29 cellular contexts compared by ENCODE assay signal in genomic region chr2:206432432-206433082, GRCh38. TPM values are rescaled to one million over a fixed set of nuclear protein-coding genes. Genes with fewer than 3 reads are reported as not detected.
"Had no signal": no experiment of that assay in that cellular context is flagged by ENCODE, and none has a peak within 500 bp of the region (broad histone marks: within the 10 kb centered on the region; RNA-seq: fewer than 3 reads in every experiment).

No MANE protein-coding gene starts in this region.

- H3K4me2 ChIP-seq: smooth muscle cell had no signal

- H3K4me3 Mint-ChIP-seq: immature natural killer cell; mesothelial cell of epicardium; naive thymus-derived CD4-positive, alpha-beta T cell; natural killer cell treated with Interleukin-12 subunit alpha and Interleukin-12 subunit beta and Interleukin-15 and Interleukin-18, amount 100 ng/mL, for 72 hours; stimulated activated memory B cell treated with anti-CD40 and anti-IgM and Interleukin-4, amounts not matched to agents 10 μg/mL and 1 μg/mL and 100 μg/mL, for 72 hours; stimulated activated naive CD8-positive, alpha-beta T cell treated with anti-CD3 and anti-CD28 coated beads, Interleukin-15, amount 100 ng/mL, for 72 hours had no signal

- H3K9me3 Mint-ChIP-seq: mesothelial cell of epicardium; stimulated activated memory B cell treated with anti-CD40 and anti-IgM and Interleukin-4, amounts not matched to agents 10 μg/mL and 1 μg/mL and 100 μg/mL, for 72 hours; stimulated activated naive CD8-positive, alpha-beta T cell treated with anti-CD3 and anti-CD28 coated beads, Interleukin-15, amount 100 ng/mL, for 72 hours had no signal

- H3K36me3 Mint-ChIP-seq: immature natural killer cell; mesothelial cell of epicardium; naive thymus-derived CD4-positive, alpha-beta T cell; natural killer cell treated with Interleukin-12 subunit alpha and Interleukin-12 subunit beta and Interleukin-15 and Interleukin-18, amount 100 ng/mL, for 72 hours; stimulated activated memory B cell treated with anti-CD40 and anti-IgM and Interleukin-4, amounts not matched to agents 10 μg/mL and 1 μg/mL and 100 μg/mL, for 72 hours had no signal

- H3K27ac Mint-ChIP-seq: immature natural killer cell; mesothelial cell of epicardium; naive thymus-derived CD4-positive, alpha-beta T cell; natural killer cell treated with Interleukin-12 subunit alpha and Interleukin-12 subunit beta and Interleukin-15 and Interleukin-18, amount 100 ng/mL, for 72 hours; stimulated activated memory B cell treated with anti-CD40 and anti-IgM and Interleukin-4, amounts not matched to agents 10 μg/mL and 1 μg/mL and 100 μg/mL, for 72 hours; stimulated activated naive CD8-positive, alpha-beta T cell treated with anti-CD3 and anti-CD28 coated beads, Interleukin-15, amount 100 ng/mL, for 72 hours had no signal

- H3K27me3 ChIP-seq: ovary, right atrium auricular region, right lobe of liver, testis, thyroid gland, upper lobe of left lung, vagina had no signal

- H3K4me1 Mint-ChIP-seq: immature natural killer cell; mesothelial cell of epicardium; naive thymus-derived CD4-positive, alpha-beta T cell; stimulated activated memory B cell treated with anti-CD40 and anti-IgM and Interleukin-4, amounts not matched to agents 10 μg/mL and 1 μg/mL and 100 μg/mL, for 72 hours; stimulated activated naive CD8-positive, alpha-beta T cell treated with anti-CD3 and anti-CD28 coated beads, Interleukin-15, amount 100 ng/mL, for 72 hours had no signal

- H3K9me3 ChIP-seq: left lung, lower lobe of right lung, ovary, psoas muscle, right atrium auricular region, right lobe of liver, testis, thyroid gland, transverse colon, upper lobe of left lung, vagina had no signal

- ATAC-seq: left colon; left lung; lower lobe of right lung; naive thymus-derived CD4-positive, alpha-beta T cell; natural killer cell treated with Interleukin-12 subunit alpha and Interleukin-12 subunit beta and Interleukin-15 and Interleukin-18, amount 100 ng/mL, for 72 hours; psoas muscle; right lobe of liver; stimulated activated memory B cell treated with anti-CD40 and anti-IgM and Interleukin-4, amounts not matched to agents 10 μg/mL and 1 μg/mL and 100 μg/mL, for 72 hours; stimulated activated naive CD8-positive, alpha-beta T cell treated with anti-CD3 and anti-CD28 coated beads, Interleukin-15, amount 100 ng/mL, for 72 hours had no signal

- H3K4me3 ChIP-seq: left lung, lower lobe of right lung, ovary, psoas muscle, right atrium auricular region, right lobe of liver, smooth muscle cell, testis, thyroid gland, transverse colon, upper lobe of left lung, vagina had no signal

- DNase-seq: hypothalamus; immature natural killer cell; kidney; left colon; left lung; lower lobe of right lung; mammary epithelial cell; mesendoderm; naive thymus-derived CD4-positive, alpha-beta T cell; ovary; posterior cingulate gyrus; psoas muscle; right lobe of liver; stimulated activated CD4-positive, alpha-beta T cell treated with anti-CD3 and anti-CD28 coated beads, Interleukin-1b, Interleukin-23, amount 100 ng/mL, for 48 hours; stimulated activated CD4-positive, alpha-beta T cell treated with anti-CD3 and anti-CD28 coated beads, Interleukin-2, amount 100 ng/mL, for 48 hours; stimulated activated CD4-positive, alpha-beta T cell treated with anti-CD3 and anti-CD28 coated beads, Interleukin-4, amount 100 ng/mL, for 4 hours; stimulated activated CD8-positive, alpha-beta memory T cell treated with anti-CD3 and anti-CD28 coated beads, Interleukin-4, amount 100 ng/mL, for 48 hours; stimulated activated naive CD4-positive, alpha-beta T cell treated with Interleukin-2 at 50 U/mL for 16 hours; stimulated activated naive CD8-positive, alpha-beta T cell treated with anti-CD3 and anti-CD28 coated beads, Interleukin-15, amount 100 ng/mL, for 72 hours; testis; thyroid gland; transverse colon; upper lobe of left lung had no signal

- H3K4me1 ChIP-seq: left lung, lower lobe of right lung, psoas muscle, right atrium auricular region, right lobe of liver, testis, thyroid gland, transverse colon, upper lobe of left lung, vagina had no signal

- H3K36me3 ChIP-seq: left lung, lower lobe of right lung, ovary, right atrium auricular region, right lobe of liver, thyroid gland, transverse colon, upper lobe of left lung, vagina had no signal

- H3K27ac ChIP-seq: left lung, lower lobe of right lung, ovary, psoas muscle, right atrium auricular region, right lobe of liver, testis, thyroid gland, transverse colon, upper lobe of left lung, vagina had no signal

RNA-seq across cellular contexts. Expression of gene ADAM23, which starts 10.8 kb away (rescaled TPM):
- total RNA-seq: natural killer cell treated with Interleukin-12 subunit alpha and Interleukin-12 subunit beta and Interleukin-15 and Interleukin-18, amount 100 ng/mL, for 72 hours had no signal
- polyA plus RNA-seq: immature natural killer cell had no signal
